ENCODE assay signal across 2 cellular contexts in the genomic region with DNA sequence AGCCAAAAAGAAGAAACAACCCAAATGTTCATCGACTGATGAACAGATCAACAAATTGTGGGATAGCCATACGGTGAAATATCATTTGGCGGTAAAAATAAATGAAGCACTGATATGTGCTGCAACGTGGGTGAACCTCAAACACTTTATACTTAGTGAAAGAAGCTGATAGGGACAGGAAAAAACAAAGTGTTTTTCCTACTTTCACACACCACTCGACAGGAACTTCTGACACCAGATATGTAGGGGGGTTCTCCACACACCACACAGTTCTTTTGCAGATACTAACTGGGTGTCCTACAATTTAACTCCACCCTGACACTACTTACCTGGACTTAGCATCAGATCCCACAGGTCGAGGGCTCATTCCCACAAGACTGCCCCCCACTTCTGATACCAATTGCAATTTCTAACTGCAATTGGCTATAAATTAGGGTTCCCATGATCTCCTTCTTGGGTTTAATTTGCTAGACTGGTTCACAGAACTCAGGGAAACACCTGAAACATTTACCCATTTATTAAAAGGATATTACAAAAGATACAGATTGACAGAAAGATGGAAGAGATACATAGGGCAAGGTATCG.
TF ChIP-seq lines count a peak whose summit lies in the region.

No MANE protein-coding gene starts in this region.

TF ChIP-seq in HEK293, 187 proteins besides CTCF, POLR2A, EP300 and RAD21:
- TF ChIP-seq, protein P1, sequence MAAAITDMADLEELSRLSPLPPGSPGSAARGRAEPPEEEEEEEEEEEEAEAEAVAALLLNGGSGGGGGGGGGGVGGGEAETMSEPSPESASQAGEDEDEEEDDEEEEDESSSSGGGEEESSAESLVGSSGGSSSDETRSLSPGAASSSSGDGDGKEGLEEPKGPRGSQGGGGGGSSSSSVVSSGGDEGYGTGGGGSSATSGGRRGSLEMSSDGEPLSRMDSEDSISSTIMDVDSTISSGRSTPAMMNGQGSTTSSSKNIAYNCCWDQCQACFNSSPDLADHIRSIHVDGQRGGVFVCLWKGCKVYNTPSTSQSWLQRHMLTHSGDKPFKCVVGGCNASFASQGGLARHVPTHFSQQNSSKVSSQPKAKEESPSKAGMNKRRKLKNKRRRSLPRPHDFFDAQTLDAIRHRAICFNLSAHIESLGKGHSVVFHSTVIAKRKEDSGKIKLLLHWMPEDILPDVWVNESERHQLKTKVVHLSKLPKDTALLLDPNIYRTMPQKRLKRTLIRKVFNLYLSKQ (tag by site-specific recombination; IDR thresholded peaks at IDR 0.05; ENCODE audit: borderline replicate concordance) = no peak
- TF ChIP-seq ZNF707 (tag by site-specific recombination; IDR thresholded peaks at IDR 0.05) (peak; percentile 83), ZNF624 (tag by site-specific recombination; IDR thresholded peaks at IDR 0.05) (no peak)

TF ChIP-seq in H1, 55 proteins besides CTCF, POLR2A, EP300 and RAD21:
- TF ChIP-seq BCL11A (IDR thresholded peaks at IDR 0.05; ENCODE audit: low read depth in 2 of 2, low read length in 2 of 2) (no peak), ZNF274 (IDR thresholded peaks at IDR 0.05; ENCODE audit: borderline replicate concordance, extremely low read depth, low read length) (no peak), CTBP2 (IDR thresholded peaks at IDR 0.05; ENCODE audit: borderline replicate concordance, insufficient read depth, insufficient read length, low read length) (no peak), SUZ12 (IDR thresholded peaks at IDR 0.05; ENCODE audit: low read length) (no peak), JUN (IDR thresholded peaks at IDR 0.05; ENCODE audit: low read depth, low read length) (no peak), GTF2F1 (IDR thresholded peaks at IDR 0.05; ENCODE audit: borderline replicate concordance, low read depth, low read length) (no peak), SIX5 (IDR thresholded peaks at IDR 0.05; ENCODE audit: low read depth, low read length) (no peak), GABPA (IDR thresholded peaks at IDR 0.05; ENCODE audit: borderline replicate concordance, insufficient read depth, low read length) (no peak), SAP30 (IDR thresholded peaks at IDR 0.05; ENCODE audit: insufficient read depth, insufficient replicate concordance, low read length) (no peak), BRCA1 (IDR thresholded peaks at IDR 0.05; ENCODE audit: low read depth, low read length) (no peak), NANOG (IDR thresholded peaks at IDR 0.05; ENCODE audit: insufficient read depth, low read depth, low read length, poor library complexity, severe bottlenecking) (no peak), RNF2 (IDR thresholded peaks at IDR 0.05; ENCODE audit: borderline replicate concordance, low read depth, low read length, missing control alignments, poor library complexity, severe bottlenecking) (no peak), CHD2 (IDR thresholded peaks at IDR 0.05; ENCODE audit: low read length) (no peak), KDM4A (IDR thresholded peaks at IDR 0.05; ENCODE audit: low read depth, low read length, severe bottlenecking) (no peak)
